8 cellular contexts compared by ENCODE assay signal in the genomic region with DNA sequence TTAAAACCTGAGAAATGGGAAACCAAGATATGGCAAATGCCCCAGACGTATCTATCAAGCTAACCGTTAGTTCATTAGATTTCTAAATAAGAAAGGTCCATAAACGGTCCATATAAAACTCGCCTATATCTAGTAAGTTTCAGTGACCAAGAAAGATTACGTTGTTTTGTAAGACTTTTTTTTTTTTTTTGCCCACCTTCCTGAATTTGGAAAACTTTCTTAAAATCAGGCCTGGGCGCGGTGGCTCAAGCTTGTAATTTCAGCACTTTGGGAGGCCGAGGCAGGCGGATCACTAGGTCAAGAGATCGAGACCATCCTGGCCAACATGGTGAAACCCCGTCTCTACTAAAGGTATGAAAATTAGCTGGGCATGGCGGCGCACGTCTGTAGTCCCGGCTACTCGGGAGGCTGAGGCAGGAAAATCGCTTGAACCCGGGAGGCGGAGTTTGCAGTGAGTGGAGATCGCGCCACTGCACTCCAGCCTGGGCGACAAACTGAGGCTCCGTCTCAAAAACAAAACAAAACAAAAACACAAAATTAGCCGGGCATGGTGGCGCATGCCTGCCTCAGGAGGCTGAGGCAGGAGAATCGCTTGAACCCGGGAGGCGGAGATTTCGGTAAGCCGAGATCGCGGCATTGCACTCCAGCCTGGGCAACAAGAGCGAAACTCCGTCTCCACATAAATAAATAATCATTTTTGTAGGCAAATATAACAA. TPM values are rescaled to one million over a fixed set of nuclear protein-coding genes. Genes with fewer than 3 reads are reported as not detected.
DNase-seq lines count a peak whose midpoint lies in the region; ATAC-seq, FAIRE-seq and TF ChIP-seq lines count a peak whose summit lies in the region.
"Not testable (repeated sequence)": the region's sequence is repeated elsewhere in the genome, so short reads cannot be mapped to it uniquely, and the experiment has no call there.

No MANE protein-coding gene starts in this region.

- H3F3A ChIP-seq in GM23248 (ENCODE audit: insufficient read depth) = peaks cover 62% of the 10 kb centered on the region

- not testable (repeated sequence) for TF ChIP-seq POLR2A in A549 (IDR thresholded peaks at IDR 0.05; ENCODE audit: low read length); body of pancreas (IDR thresholded peaks at IDR 0.05); gastroesophageal sphincter (IDR thresholded peaks at IDR 0.05)

- H3K9ac ChIP-seq in GM23248 = peak overlapping the region; percentile 100

- TF ChIP-seq RAD21 in A549 (conservative IDR thresholded peaks at IDR 0.05 in 1 of 2, IDR thresholded peaks at IDR 0.05 in 1 of 2) = not testable (repeated sequence)

- not testable (repeated sequence) for FAIRE-seq in A549 (lab: Jason Lieb, UNC); small intestine (lab: Jason Lieb, UNC)

- CTCF ChIA-PET in A549 (lab: Yijun Ruan, JAX) = interaction anchor here (0.6 to 2.1 kb wide), 4 partner anchors 60 to 534 kb away, joined by 3 to 6 read pairs (median 4); no protein-coding TSS in a partner anchor

- TF ChIP-seq CTCF in A549 (IDR thresholded peaks at IDR 0.05); body of pancreas (IDR thresholded peaks at IDR 0.05); mesothelial cell of epicardium (IDR thresholded peaks at IDR 0.05; ENCODE audit: unreplicated experiment): not testable (repeated sequence)
- TF ChIP-seq CTCF in gastroesophageal sphincter (IDR thresholded peaks at IDR 0.05) = peak in 1 of 4 experiments; percentile 14

- intact Hi-C loops in body of pancreas (cut with DNase I) = not testable (repeated sequence)

- H3K36me3 Mint-ChIP-seq in mesothelial cell of epicardium = peaks cover 16% of the 10 kb centered on the region

- H3K9me3 Mint-ChIP-seq in mesothelial cell of epicardium = not testable (repeated sequence)

- DNase-seq in A549 (ENCODE audit: low read depth in 1 of 2, low spot score in 1 of 2) = peak in 1 of 2 experiments; percentile 46
- DNase-seq in GM23248 = peak; percentile 46
- DNase-seq in NCI-H345 (lab: John Stamatoyannopoulos, UW) = peak; percentile 37
- DNase-seq in activated CD4-positive, alpha-beta T cell treated with anti-CD3 and anti-CD28 coated beads for 48 hours = peak; percentile 51
- DNase-seq in body of pancreas = peak in 2 of 4 donors; percentile 21 to 25
- DNase-seq in mesothelial cell of epicardium (ENCODE audit: low spot score in 2 of 2, unreplicated experiment in 2 of 2) = not testable (repeated sequence)
- DNase-seq in small intestine = peak; percentile 17

- 6% methylated on average over 34 of the region's 34 CpGs for WGBS in A549 (ENCODE audit: missing lambda C conversion rate)
- 2% methylated on average over 34 of the region's 34 CpGs for WGBS in GM23248 (ENCODE audit: low coverage in 1 of 2, low lambda C conversion rate in 2 of 2, missing lambda C conversion rate in 2 of 2), 2 experiments
- 1 to 2% methylated on average over 34 of the region's 34 CpGs for WGBS in body of pancreas, 2 donors
- 5 to 8% methylated on average over 21 to 26 of the region's 34 CpGs for WGBS in gastroesophageal sphincter (ENCODE audit: low coverage in 1 of 2), 2 donors
- WGBS in small intestine, 3 donors = 2 to 6% (median 3%) methylated on average over 34 of the region's 34 CpGs

- H3K9me2 ChIP-seq in GM23248 (ENCODE audit: insufficient read depth) = not testable (repeated sequence)

- not testable (repeated sequence) for H3K27me3 Mint-ChIP-seq in mesothelial cell of epicardium (ENCODE audit: low read depth)

- not testable (repeated sequence) for TF ChIP-seq EP300 in A549 (IDR thresholded peaks at IDR 0.05); gastroesophageal sphincter (IDR thresholded peaks at IDR 0.05)

- POLR2A ChIA-PET in A549 (lab: Yijun Ruan, JAX) = interaction anchor here (0.7 to 2.0 kb wide), 4 partner anchors 17 to 1027 kb away, joined by 3 to 7 read pairs (median 3); no protein-coding TSS in a partner anchor

- H3K79me2 ChIP-seq in GM23248 (ENCODE audit: insufficient read depth) = peaks cover 81% of the 10 kb centered on the region

- in situ Hi-C loops in GM23248 (cut with MboI) = not testable (repeated sequence)

- not testable (repeated sequence) for H3K27me3 ChIP-seq in GM23248 (replicated peaks; ENCODE audit: insufficient read depth); body of pancreas; gastroesophageal sphincter; small intestine (ENCODE audit: control insufficient read depth in 2 of 2, insufficient read depth in 2 of 2, low read length in 2 of 2)

- H3K4me3 Mint-ChIP-seq in mesothelial cell of epicardium = peak overlapping the region; percentile 99

- H3K4me3 ChIP-seq in A549 (peak overlapping the region; percentile 77), GM23248 (peak overlapping the region; percentile 96), body of pancreas (peak overlapping the region; percentile 74 to 92), gastroesophageal sphincter (peak overlapping the region; percentile 79 to 99), small intestine (ENCODE audit: low read depth in 1 of 2, low read length in 2 of 2) (peak overlapping the region; percentile 89 to 99)

- not testable (repeated sequence) for H3K9me3 ChIP-seq in A549; GM23248 (ENCODE audit: low read depth); body of pancreas; gastroesophageal sphincter; small intestine (ENCODE audit: control insufficient read depth, low read depth)

- not testable (repeated sequence) for H2AFZ ChIP-seq in GM23248

- H3K27ac ChIP-seq in A549 = peak overlapping the region; percentile 91 to 98
- peak overlapping the region; percentile 99 for H3K27ac ChIP-seq in GM23248
- peak overlapping the region; percentile 47 to 100 (median 100) for H3K27ac ChIP-seq in body of pancreas
- peak overlapping the region; percentile 97 to 100 (median 100) for H3K27ac ChIP-seq in gastroesophageal sphincter
- peak overlapping the region; percentile 33 to 74 for H3K27ac ChIP-seq in small intestine (ENCODE audit: low read depth in 1 of 2, low read length in 1 of 2)

- peak in 1 of 2 experiments; percentile 2; a peak in 2 of 6 replicates for ATAC-seq in A549
- ATAC-seq in body of pancreas, gastroesophageal sphincter: not testable (repeated sequence)

- H3K4me2 ChIP-seq in A549 = peak overlapping the region; percentile 83
- H3K4me2 ChIP-seq in GM23248 (ENCODE audit: unreplicated experiment) = peak overlapping the region; percentile 93

- peaks cover 11% of the 10 kb centered on the region; the same call in 1 of the 2 replicates for H4K20me1 ChIP-seq in GM23248 (ENCODE audit: insufficient read depth)

- H3K36me3 ChIP-seq in GM23248 (ENCODE audit: low read depth) (peaks cover 30% of the 10 kb centered on the region), gastroesophageal sphincter (peaks cover 0 to 30% of the 10 kb centered on the region in 2 donors)
- not testable (repeated sequence) for H3K36me3 ChIP-seq in body of pancreas (replicated peaks in 1 of 2; ENCODE audit: insufficient read depth in 1 of 2, low read depth in 2 of 2); small intestine (ENCODE audit: control insufficient read depth in 2 of 2, insufficient read depth in 2 of 2, low read length in 2 of 2)

- H3K4me1 ChIP-seq in A549 (peaks cover 30% of the 10 kb centered on the region), GM23248 (ENCODE audit: insufficient read depth) (peaks cover 39% of the 10 kb centered on the region), body of pancreas (peaks cover 41% of the 10 kb centered on the region), gastroesophageal sphincter (peaks cover 3 to 59% (median 18%) of the 10 kb centered on the region in 3 donors)
- not testable (repeated sequence) for H3K4me1 ChIP-seq in small intestine (ENCODE audit: control insufficient read depth in 2 of 2, insufficient read depth in 1 of 2, low read depth in 1 of 2, low read length in 1 of 2)

- peak overlapping the region; percentile 99 for H3K27ac Mint-ChIP-seq in mesothelial cell of epicardium

- H3K4me1 Mint-ChIP-seq in mesothelial cell of epicardium = peaks cover 34% of the 10 kb centered on the region

RNA-seq across cellular contexts. Expression of a gene that starts 1.8 kb away (rescaled TPM):
- polyA plus RNA-seq in A549 (2011; rRNA removed) (62.4 and 78.7 TPM in 2 replicates), A549 (2017; fragmentation: RNase III; extraction: RNeasy Plus Mini Kit Qiagen cat#74134 plus additional on column Dnase treatment) (50.9 to 58.0 TPM (median 57.8 TPM) in 3 replicates), GM23248 (2016; fragmentation: Nextera tagmentation; extraction: Ambion mirVana) (120 and 121 TPM in 2 replicates), small intestine (10 to 100 TPM; 53.0 to 76.7 (median 72.1) TPM)
- polyA plus RNA-seq in A549 (2012; cell fraction: cytosol; rRNA removed) = 21.9 and 30.7 TPM in 2 replicates
- polyA plus RNA-seq in A549 (2012; cell fraction: nucleus; rRNA removed) = 18.7 and 28.6 TPM in 2 replicates
- 59.5 and 65.0 TPM in 2 replicates for polyA minus RNA-seq in A549 (2011; rRNA and poly(A)+ RNA removed)
- total RNA-seq in GM23248 (2014; rRNA removed; shearing (Covaris generic)) = 102 and 103 TPM in 2 replicates
- total RNA-seq in body of pancreas (10 to 100 TPM; 74.2 to 78.4 TPM), gastroesophageal sphincter (100 to 1,000 TPM; 144 to 277 (median 203) TPM), mesothelial cell of epicardium (66.2 to 73.7 TPM (median 68.8 TPM) in 3 replicates)
